8 cellular contexts compared by ENCODE assay signal in genomic region chr19:32675720-32676185, GRCh38. TPM values are rescaled to one million over a fixed set of nuclear protein-coding genes. Genes with fewer than 3 reads are reported as not detected.
A peak's percentile ranks its signal among the peaks of the same experiment; 100 is the strongest.
DNase-seq lines count a peak whose midpoint lies in the region; ATAC-seq, FAIRE-seq and TF ChIP-seq lines count a peak whose summit lies in the region.

RGS9BP (plus strand) TSS chr19:32675848; CDS start chr19:32676264, 416 bp downstream.

- H3K4me1 Mint-ChIP-seq in neural crest cell = peaks cover 21% of the 10 kb centered on the region

- H3K36me3 ChIP-seq in HUES64 (ENCODE audit: insufficient read depth, low read length) (no peaks in the 10 kb centered on the region), testis (ENCODE audit: low read depth, missing control alignments) (no peaks in the 10 kb centered on the region)

- H3K27ac Mint-ChIP-seq in neural crest cell (ENCODE audit: unreplicated experiment) = no peak within 1 kb of the TSS

- TF ChIP-seq POLR2A in GM12891 (IDR thresholded peaks at IDR 0.05; ENCODE audit: low read depth, low read length) (no peak), testis (IDR thresholded peaks at IDR 0.05) (no peak)

- DNase-seq in GM12891 (ENCODE audit: insufficient read length, low spot score) (no peak), RPMI8226 (peak; percentile 70), frontal cortex (ENCODE audit: low spot score in 2 of 2) (peak; percentile 75 to 83), neural crest cell (ENCODE audit: low read depth, low spot score) (peak; percentile 34), testis (peak; percentile 79)
- peak; percentile 33 for DNase-seq in activated gamma-delta T cell treated with anti-CD3 and anti-CD28 coated beads, Interleukin-2, amount 50 U/mL, for 16 hours (ENCODE audit: low read depth)

- H3K27me3 Mint-ChIP-seq in neural crest cell (ENCODE audit: low read depth) = peaks cover 59% of the 10 kb centered on the region

- no peaks in the 10 kb centered on the region for H3K9me3 Mint-ChIP-seq in neural crest cell

- WGBS in HUES64 = 4% methylated on average over 53 of the region's 53 CpGs
- WGBS in testis, 2 donors = 0% methylated on average over 18 to 46 of the region's 53 CpGs

- H3K9ac ChIP-seq in HUES64 (ENCODE audit: low read depth, low read length) = peak within 1 kb of the TSS; percentile 78

- no peak for ATAC-seq in GM19035 (IDR thresholded peaks at IDR 0.05; ENCODE audit: unreplicated experiment)

- H3K4me1 ChIP-seq in HUES64 (ENCODE audit: insufficient read depth, low read length) = no peaks in the 10 kb centered on the region
- H3K4me1 ChIP-seq in testis = peaks cover 6% of the 10 kb centered on the region

- no peaks in the 10 kb centered on the region for H3K36me3 Mint-ChIP-seq in neural crest cell (ENCODE audit: low read depth)

- H3K27me3 ChIP-seq in HUES64 (ENCODE audit: insufficient read depth, low read length) = peaks cover 47% of the 10 kb centered on the region
- H3K27me3 ChIP-seq in testis = no peaks in the 10 kb centered on the region

- H3K9me3 ChIP-seq in HUES64 (ENCODE audit: insufficient read depth, low read depth, low read length) (no peaks in the 10 kb centered on the region), testis (no peaks in the 10 kb centered on the region)

- intact Hi-C loops in testis (cut with DNase I; ENCODE audit: low total_unique reads) = no loop called here

- peak within 1 kb of the TSS; percentile 92 for H3K4me3 Mint-ChIP-seq in neural crest cell

- H3K27ac ChIP-seq in HUES64 (ENCODE audit: low read depth, low read length) (no peak within 1 kb of the TSS), testis (peak within 1 kb of the TSS; percentile 56 to 73)

- no peak for TF ChIP-seq CTCF in neural crest cell (conservative IDR thresholded peaks at IDR 0.05)
- no peak for TF ChIP-seq CTCF in testis (IDR thresholded peaks at IDR 0.05)

- peak within 1 kb of the TSS; percentile 92 for H3K4me3 ChIP-seq in HUES64 (ENCODE audit: low read length)
- H3K4me3 ChIP-seq in testis = peak within 1 kb of the TSS; percentile 76 to 87

- FAIRE-seq in GM12891 (lab: Jason Lieb, UNC) = peak; percentile 33
- FAIRE-seq in frontal cortex (lab: Jason Lieb, UNC) = no peak

TF ChIP-seq in GM12891, 5 proteins besides CTCF, POLR2A, EP300 and RAD21:
- TF ChIP-seq POLR2AphosphoS5 (IDR thresholded peaks at IDR 0.05; ENCODE audit: low read depth, low read length) = no peak
- TF ChIP-seq SPI1 (IDR thresholded peaks at IDR 0.05; ENCODE audit: low read depth, low read length) = no peak
- TF ChIP-seq TAF1 (IDR thresholded peaks at IDR 0.05; ENCODE audit: low read depth, low read length) = no peak
- no peak for TF ChIP-seq POU2F2 (IDR thresholded peaks at IDR 0.05; ENCODE audit: low read depth, low read length)
- no peak for TF ChIP-seq PAX5 (IDR thresholded peaks at IDR 0.05; ENCODE audit: insufficient read depth, low read length, severe bottlenecking)

RNA-seq across cellular contexts. Expression of gene RGS9BP, which starts in this region (rescaled TPM):
- 0.08 TPM for polyA plus RNA-seq in GM12891 (2012; ENCODE audit: low read depth, missing spikeins)
- polyA plus RNA-seq in HUES64 (2013, experiment 1 of 2) = not detected
- polyA plus RNA-seq in HUES64 (2013, experiment 2 of 2) = not detected
- total RNA-seq in frontal cortex (0.41 TPM), neural crest cell (not detected in 2 replicates), testis (1 to 10 TPM in 1 of 2 donors, under 1 TPM in 1; 0.94 to 2.4 TPM)
- 0.58 TPM for polyA plus RNA-seq in testis (ENCODE audit: insufficient read depth, low read depth, low replicate concordance)

Comparison
In these comparisons a context has a peak if more than half of its experiments do, and no peak if none do; other contexts are left out.
1. Peak in DNase-seq in frontal cortex; RNA of the gene not detected or under 1 TPM.
2. Peak in DNase-seq in neural crest cell; RNA of the gene not detected or under 1 TPM.